In genomic region chr11:58011771-58012170, GRCh38 we compare ENCODE assay signal across 1 cellular context.
TF ChIP-seq lines count a peak whose summit lies in the region.

No MANE protein-coding gene starts in this region.

TF ChIP-seq in HepG2, 621 proteins besides CTCF, POLR2A, EP300 and RAD21 (continued from another document and continues in another):
- TF ChIP-seq MLXIP (CRISPR knock-in tag; IDR thresholded peaks at IDR 0.05; ENCODE audit: borderline replicate concordance) (no peak), ZNF446 (CRISPR knock-in tag; IDR thresholded peaks at IDR 0.05) (no peak), ZNF296 (CRISPR knock-in tag; conservative IDR thresholded peaks at IDR 0.05) (no peak), ZKSCAN5 (CRISPR knock-in tag; IDR thresholded peaks at IDR 0.05) (no peak), ZSCAN21 (CRISPR knock-in tag; IDR thresholded peaks at IDR 0.05; ENCODE audit: borderline replicate concordance) (no peak), SCMH1 (CRISPR knock-in tag; IDR thresholded peaks at IDR 0.05; ENCODE audit: borderline replicate concordance) (no peak), ZNF678 (CRISPR knock-in tag; IDR thresholded peaks at IDR 0.05) (no peak), ZNF20 (CRISPR knock-in tag; IDR thresholded peaks at IDR 0.05) (no peak), ISL2 (CRISPR knock-in tag; IDR thresholded peaks at IDR 0.05) (0 out of 2 replicates have a peak, but pooled peaks have one; percentile 45), RBAK (CRISPR knock-in tag; IDR thresholded peaks at IDR 0.05) (no peak), NCOA2 (CRISPR knock-in tag; IDR thresholded peaks at IDR 0.05) (0 out of 2 replicates have a peak, but pooled peaks have one; percentile 30), JDP2 (CRISPR knock-in tag; IDR thresholded peaks at IDR 0.05; ENCODE audit: borderline replicate concordance) (no peak), ZBTB43 (CRISPR knock-in tag; conservative IDR thresholded peaks at IDR 0.05) (no peak), KDM4B (CRISPR knock-in tag; IDR thresholded peaks at IDR 0.05) (no peak), RARA (CRISPR knock-in tag; IDR thresholded peaks at IDR 0.05) (0 out of 2 replicates have a peak, but pooled peaks have one; percentile 27), SAP130 (CRISPR knock-in tag; IDR thresholded peaks at IDR 0.05; ENCODE audit: low read depth) (no peak), ZNF605 (CRISPR knock-in tag; IDR thresholded peaks at IDR 0.05) (no peak), GATAD1 (CRISPR knock-in tag; IDR thresholded peaks at IDR 0.05) (no peak), PHF21A (CRISPR knock-in tag; IDR thresholded peaks at IDR 0.05) (no peak), ARID2 (CRISPR knock-in tag; IDR thresholded peaks at IDR 0.05; ENCODE audit: borderline replicate concordance) (no peak), HNF4A (CRISPR knock-in tag; IDR thresholded peaks at IDR 0.05) (peak; percentile 35; the same call in 1 of the 2 replicates), ZNF329 (CRISPR knock-in tag; IDR thresholded peaks at IDR 0.05; ENCODE audit: low read depth) (no peak), NFAT5 (CRISPR knock-in tag; IDR thresholded peaks at IDR 0.05) (no peak), TOE1 (CRISPR knock-in tag; IDR thresholded peaks at IDR 0.05) (no peak), TOPORS (CRISPR knock-in tag; IDR thresholded peaks at IDR 0.05) (no peak), ZMYM2 (CRISPR knock-in tag; IDR thresholded peaks at IDR 0.05) (peak; percentile 57), ASH2L (IDR thresholded peaks at IDR 0.05; ENCODE audit: insufficient read length, low read depth, low read length) (no peak), ZXDC (CRISPR knock-in tag; IDR thresholded peaks at IDR 0.05) (no peak), NR2F6 (IDR thresholded peaks at IDR 0.05) (peak; percentile 75), NR2F6 (CRISPR knock-in tag; IDR thresholded peaks at IDR 0.05) (peak; percentile 52; the same call in 1 of the 2 replicates), TFAP4 (IDR thresholded peaks at IDR 0.05; ENCODE audit: borderline replicate concordance, low read depth) (no peak), THRA (CRISPR knock-in tag; IDR thresholded peaks at IDR 0.05; ENCODE audit: borderline replicate concordance) (peak; percentile 47; the same call in 1 of the 2 replicates), ZMYM4 (CRISPR knock-in tag; IDR thresholded peaks at IDR 0.05) (peak; percentile 25; the same call in 1 of the 2 replicates), KLF6 (CRISPR knock-in tag; IDR thresholded peaks at IDR 0.05) (no peak), ZBTB33 (CRISPR knock-in tag; IDR thresholded peaks at IDR 0.05) (peak; percentile 54; the same call in 1 of the 2 replicates), BHLHE40 (IDR thresholded peaks at IDR 0.05; ENCODE audit: low read length) (no peak), MAX (IDR thresholded peaks at IDR 0.05) (no peak), KDM3A (CRISPR knock-in tag; IDR thresholded peaks at IDR 0.05; ENCODE audit: low read depth) (no peak), FOXJ3 (CRISPR knock-in tag; IDR thresholded peaks at IDR 0.05; ENCODE audit: borderline replicate concordance) (peak; percentile 28; the same call in 1 of the 2 replicates), ZNF260 (CRISPR knock-in tag; IDR thresholded peaks at IDR 0.05; ENCODE audit: borderline replicate concordance, low read depth) (no peak), ZC3H4 (CRISPR knock-in tag; IDR thresholded peaks at IDR 0.05; ENCODE audit: borderline replicate concordance) (no peak), PREB (CRISPR knock-in tag; IDR thresholded peaks at IDR 0.05) (no peak), ZFYVE20 (CRISPR knock-in tag; IDR thresholded peaks at IDR 0.05; ENCODE audit: borderline replicate concordance, low read depth) (no peak), ZBTB20 (CRISPR knock-in tag; IDR thresholded peaks at IDR 0.05; ENCODE audit: borderline replicate concordance, low read depth) (no peak), SOX13 (IDR thresholded peaks at IDR 0.05) (no peak), SOX13 (CRISPR knock-in tag; conservative IDR thresholded peaks at IDR 0.05 in 1 of 2, IDR thresholded peaks at IDR 0.05 in 1 of 2) (peak in 1 of 2 experiments; percentile 76; a peak in 2 of 4 replicates), MIXL1 (CRISPR knock-in tag; IDR thresholded peaks at IDR 0.05) (no peak), POGZ (CRISPR knock-in tag; IDR thresholded peaks at IDR 0.05) (peak; percentile 57; the same call in 1 of the 2 replicates), SIN3A (IDR thresholded peaks at IDR 0.05; ENCODE audit: borderline replicate concordance, low read depth, low read length) (no peak), ATM (IDR thresholded peaks at IDR 0.05; ENCODE audit: borderline replicate concordance) (no peak), NPAS2 (CRISPR knock-in tag; IDR thresholded peaks at IDR 0.05; ENCODE audit: borderline replicate concordance) (no peak), NR2F2 (IDR thresholded peaks at IDR 0.05; ENCODE audit: borderline replicate concordance, low read depth) (peak; percentile 33; the same call in 1 of the 2 replicates), FOXA1 (IDR thresholded peaks at IDR 0.05) (no peak), FOXA1 (CRISPR knock-in tag; IDR thresholded peaks at IDR 0.05) (peak; percentile 26; the same call in 1 of the 2 replicates)
